In genomic region chr5:38535281-38535750, GRCh38 we compare ENCODE assay signal across 1 cellular context.
TF ChIP-seq lines count a peak whose summit lies in the region.

No MANE protein-coding gene starts in this region.

TF ChIP-seq in HepG2, 621 proteins besides CTCF, POLR2A, EP300 and RAD21 (continued from another document and continues in another):
- no peak for TF ChIP-seq HOMEZ (CRISPR knock-in tag; IDR thresholded peaks at IDR 0.05; ENCODE audit: low read depth)
- peak; percentile 43 for TF ChIP-seq BCL6 (CRISPR knock-in tag; IDR thresholded peaks at IDR 0.05)
- TF ChIP-seq RARG (CRISPR knock-in tag; IDR thresholded peaks at IDR 0.05; ENCODE audit: low read depth), result no peak
- no peak for TF ChIP-seq ZNF296 (CRISPR knock-in tag; conservative IDR thresholded peaks at IDR 0.05)
- TF ChIP-seq, protein P1, sequence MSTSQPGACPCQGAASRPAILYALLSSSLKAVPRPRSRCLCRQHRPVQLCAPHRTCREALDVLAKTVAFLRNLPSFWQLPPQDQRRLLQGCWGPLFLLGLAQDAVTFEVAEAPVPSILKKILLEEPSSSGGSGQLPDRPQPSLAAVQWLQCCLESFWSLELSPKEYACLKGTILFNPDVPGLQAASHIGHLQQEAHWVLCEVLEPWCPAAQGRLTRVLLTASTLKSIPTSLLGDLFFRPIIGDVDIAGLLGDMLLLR (CRISPR knock-in tag; IDR thresholded peaks at IDR 0.05), result no peak
- TF ChIP-seq SIN3B (IDR thresholded peaks at IDR 0.05; ENCODE audit: low read length), result no peak
- TF ChIP-seq SALL1 (CRISPR knock-in tag; IDR thresholded peaks at IDR 0.05), result 0 out of 2 replicates have a peak, but pooled peaks have one; percentile 4
- TF ChIP-seq PHF21A (CRISPR knock-in tag; IDR thresholded peaks at IDR 0.05), result no peak
- TF ChIP-seq MAX (IDR thresholded peaks at IDR 0.05), result no peak
- no peak for TF ChIP-seq ZNF10 (CRISPR knock-in tag; IDR thresholded peaks at IDR 0.05; ENCODE audit: borderline replicate concordance, low read depth)
- peak; percentile 33; the same call in 1 of the 2 replicates for TF ChIP-seq ZGPAT (CRISPR knock-in tag; IDR thresholded peaks at IDR 0.05)
- no peak for TF ChIP-seq MAZ (IDR thresholded peaks at IDR 0.05; ENCODE audit: borderline replicate concordance, low read depth, low read length)
- TF ChIP-seq MAZ (CRISPR knock-in tag; IDR thresholded peaks at IDR 0.05; ENCODE audit: low read depth), result 0 out of 2 replicates have a peak, but pooled peaks have one; percentile 20
- no peak for TF ChIP-seq SMARCE1 (IDR thresholded peaks at IDR 0.05; ENCODE audit: borderline replicate concordance)
- peak; percentile 23; the same call in 1 of the 2 replicates for TF ChIP-seq NCOR1 (IDR thresholded peaks at IDR 0.05; ENCODE audit: borderline replicate concordance, low read length)
- TF ChIP-seq ZNF766 (CRISPR knock-in tag; IDR thresholded peaks at IDR 0.05; ENCODE audit: borderline replicate concordance), result no peak
- TF ChIP-seq AGO1 (IDR thresholded peaks at IDR 0.05; ENCODE audit: low read depth, low read length, poor library complexity, severe bottlenecking), result no peak
- TF ChIP-seq NR3C1 (CRISPR knock-in tag; IDR thresholded peaks at IDR 0.05), result no peak
- TF ChIP-seq SP5 (CRISPR knock-in tag; IDR thresholded peaks at IDR 0.05; ENCODE audit: borderline replicate concordance, low read depth), result peak; percentile 69
- no peak for TF ChIP-seq IKZF4 (CRISPR knock-in tag; IDR thresholded peaks at IDR 0.05; ENCODE audit: borderline replicate concordance, low read depth, not compliant biosample characterization)
- TF ChIP-seq FOXJ3 (CRISPR knock-in tag; IDR thresholded peaks at IDR 0.05; ENCODE audit: borderline replicate concordance), result 0 out of 2 replicates have a peak, but pooled peaks have one; percentile 40
- TF ChIP-seq, protein P2, sequence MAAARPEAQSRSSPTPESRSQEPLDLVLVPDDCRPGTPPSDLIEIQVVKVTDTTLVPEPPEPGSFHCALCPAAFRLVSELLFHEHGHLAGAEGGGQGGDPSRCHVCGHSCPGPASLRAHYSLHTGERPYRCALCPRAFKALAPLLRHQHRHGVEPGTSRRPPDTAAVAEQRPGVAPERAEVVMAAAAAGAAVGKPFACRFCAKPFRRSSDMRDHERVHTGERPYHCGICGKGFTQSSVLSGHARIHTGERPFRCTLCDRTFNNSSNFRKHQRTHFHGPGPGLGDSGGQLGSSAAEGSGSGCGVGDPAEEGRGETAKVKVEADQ (CRISPR knock-in tag; IDR thresholded peaks at IDR 0.05; ENCODE audit: borderline replicate concordance), result no peak
- no peak for TF ChIP-seq JARID2 (CRISPR knock-in tag; IDR thresholded peaks at IDR 0.05; ENCODE audit: insufficient replicate concordance)
- TF ChIP-seq, protein P3, sequence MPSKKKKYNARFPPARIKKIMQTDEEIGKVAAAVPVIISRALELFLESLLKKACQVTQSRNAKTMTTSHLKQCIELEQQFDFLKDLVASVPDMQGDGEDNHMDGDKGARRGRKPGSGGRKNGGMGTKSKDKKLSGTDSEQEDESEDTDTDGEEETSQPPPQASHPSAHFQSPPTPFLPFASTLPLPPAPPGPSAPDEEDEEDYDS (CRISPR knock-in tag; IDR thresholded peaks at IDR 0.05), result peak; percentile 74
- TF ChIP-seq NRL (CRISPR knock-in tag; IDR thresholded peaks at IDR 0.05; ENCODE audit: borderline replicate concordance), result no peak
- no peak for TF ChIP-seq NR2C2 (CRISPR knock-in tag; IDR thresholded peaks at IDR 0.05; ENCODE audit: borderline replicate concordance)
- no peak for TF ChIP-seq MXI1 (IDR thresholded peaks at IDR 0.05; ENCODE audit: borderline replicate concordance, low read depth, low read length)
- TF ChIP-seq RBM39 (IDR thresholded peaks at IDR 0.05; ENCODE audit: low read depth, low read length, poor library complexity, severe bottlenecking), result no peak
- no peak for TF ChIP-seq TARDBP (CRISPR knock-in tag; IDR thresholded peaks at IDR 0.05)
- 0 out of 2 replicates have a peak, but pooled peaks have one; percentile 46 for TF ChIP-seq AHDC1 (CRISPR knock-in tag; IDR thresholded peaks at IDR 0.05; ENCODE audit: borderline replicate concordance)
- TF ChIP-seq NFAT5 (CRISPR knock-in tag; IDR thresholded peaks at IDR 0.05), result no peak
- no peak for TF ChIP-seq TRAFD1 (CRISPR knock-in tag; IDR thresholded peaks at IDR 0.05; ENCODE audit: borderline replicate concordance)
- TF ChIP-seq ZNF446 (CRISPR knock-in tag; IDR thresholded peaks at IDR 0.05), result no peak
- no peak for TF ChIP-seq SNRNP70 (IDR thresholded peaks at IDR 0.05; ENCODE audit: low read depth, low read length)
- TF ChIP-seq IRF2 (CRISPR knock-in tag; IDR thresholded peaks at IDR 0.05), result no peak
- TF ChIP-seq PITX1 (CRISPR knock-in tag; IDR thresholded peaks at IDR 0.05), result no peak
- TF ChIP-seq CENPBD1 (CRISPR knock-in tag; IDR thresholded peaks at IDR 0.05; ENCODE audit: borderline replicate concordance, low read depth), result no peak
- no peak for TF ChIP-seq CHCHD3 (CRISPR knock-in tag; IDR thresholded peaks at IDR 0.05)
- TF ChIP-seq ZNF558 (CRISPR knock-in tag; IDR thresholded peaks at IDR 0.05; ENCODE audit: borderline replicate concordance), result no peak
- TF ChIP-seq ZNF792 (CRISPR knock-in tag; IDR thresholded peaks at IDR 0.05), result no peak
